Comparison of ENCODE assay signal across 8 cellular contexts in genomic region chr2:220463876-220464275, GRCh38.
"Had no signal": no experiment of that assay in that cellular context is flagged by ENCODE, and none has a peak within 500 bp of the region (broad histone marks: within the 10 kb centered on the region; RNA-seq: fewer than 3 reads in every experiment).

No MANE protein-coding gene starts in this region.

- H2AFZ ChIP-seq: GM23248, GM23338 had no signal

- DNase-seq: GM23248, GOT3, H7, H9, HCEC 1CT, HFFc6 had no signal

- H3K9me3 ChIP-seq: HAP-1 had no signal

- H3K4me1 ChIP-seq: HAP-1 had no signal

- H3K36me3 ChIP-seq: HAP-1 had no signal

- H3K4me2 ChIP-seq: GM23338 had no signal

- H3K27ac ChIP-seq: GM23248 had no signal

- H3K9ac ChIP-seq: GM23248 had no signal

- H3K4me3 ChIP-seq: GM23248, GM23338, HAP-1 had no signal
